Comparison of ENCODE assay signal across 2 cellular contexts in the genomic region with DNA sequence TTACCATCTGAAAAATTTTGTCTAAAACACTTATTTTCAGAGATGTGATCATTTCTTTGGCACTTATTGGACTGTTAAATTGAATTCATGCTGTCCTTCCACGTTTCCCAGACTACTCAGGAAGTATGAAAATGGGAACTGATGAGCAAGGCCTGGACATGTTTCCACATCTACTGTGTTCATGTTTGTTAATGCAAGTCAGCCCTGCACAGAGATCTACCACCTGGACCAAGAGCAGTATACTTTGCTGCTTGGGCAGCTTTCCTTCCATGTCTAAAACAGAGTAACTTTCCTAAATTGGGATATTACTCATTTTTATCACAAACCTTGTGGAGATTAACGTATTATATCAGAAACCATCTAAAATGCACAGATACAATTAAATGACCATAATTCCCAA.
TF ChIP-seq lines count a peak whose summit lies in the region.

No MANE protein-coding gene starts in this region.

TF ChIP-seq in IMR-90, 13 proteins besides CTCF, POLR2A, EP300 and RAD21:
- TF ChIP-seq SMC3 (IDR thresholded peaks at IDR 0.05; ENCODE audit: low read depth, low read length) = no peak
- no peak for TF ChIP-seq MAFK (IDR thresholded peaks at IDR 0.05; ENCODE audit: low read depth, low read length)
- no peak for TF ChIP-seq FOS (IDR thresholded peaks at IDR 0.05; ENCODE audit: low read depth, low read length)
- TF ChIP-seq MAZ (IDR thresholded peaks at IDR 0.05; ENCODE audit: borderline replicate concordance, low read depth, low read length) = no peak
- TF ChIP-seq, protein P1, sequence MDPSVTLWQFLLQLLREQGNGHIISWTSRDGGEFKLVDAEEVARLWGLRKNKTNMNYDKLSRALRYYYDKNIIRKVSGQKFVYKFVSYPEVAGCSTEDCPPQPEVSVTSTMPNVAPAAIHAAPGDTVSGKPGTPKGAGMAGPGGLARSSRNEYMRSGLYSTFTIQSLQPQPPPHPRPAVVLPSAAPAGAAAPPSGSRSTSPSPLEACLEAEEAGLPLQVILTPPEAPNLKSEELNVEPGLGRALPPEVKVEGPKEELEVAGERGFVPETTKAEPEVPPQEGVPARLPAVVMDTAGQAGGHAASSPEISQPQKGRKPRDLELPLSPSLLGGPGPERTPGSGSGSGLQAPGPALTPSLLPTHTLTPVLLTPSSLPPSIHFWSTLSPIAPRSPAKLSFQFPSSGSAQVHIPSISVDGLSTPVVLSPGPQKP (IDR thresholded peaks at IDR 0.05; ENCODE audit: borderline replicate concordance, low read depth, low read length) = no peak
- no peak for TF ChIP-seq CEBPB (IDR thresholded peaks at IDR 0.05; ENCODE audit: low read depth, low read length)
- TF ChIP-seq, protein P2, sequence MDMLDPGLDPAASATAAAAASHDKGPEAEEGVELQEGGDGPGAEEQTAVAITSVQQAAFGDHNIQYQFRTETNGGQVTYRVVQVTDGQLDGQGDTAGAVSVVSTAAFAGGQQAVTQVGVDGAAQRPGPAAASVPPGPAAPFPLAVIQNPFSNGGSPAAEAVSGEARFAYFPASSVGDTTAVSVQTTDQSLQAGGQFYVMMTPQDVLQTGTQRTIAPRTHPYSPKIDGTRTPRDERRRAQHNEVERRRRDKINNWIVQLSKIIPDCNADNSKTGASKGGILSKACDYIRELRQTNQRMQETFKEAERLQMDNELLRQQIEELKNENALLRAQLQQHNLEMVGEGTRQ (IDR thresholded peaks at IDR 0.05; ENCODE audit: low read depth, low read length) = no peak
- no peak for TF ChIP-seq CHD1 (IDR thresholded peaks at IDR 0.05; ENCODE audit: low read depth, low read length)
- no peak for TF ChIP-seq RFX5 (IDR thresholded peaks at IDR 0.05; ENCODE audit: low read depth, low read length)
- no peak for TF ChIP-seq RCOR1 (IDR thresholded peaks at IDR 0.05; ENCODE audit: insufficient replicate concordance, low read length)
- no peak for TF ChIP-seq NFE2L2 (IDR thresholded peaks at IDR 0.05; ENCODE audit: low read depth, low read length)
- TF ChIP-seq BHLHE40 (IDR thresholded peaks at IDR 0.05; ENCODE audit: low read depth, low read length) = no peak
- no peak for TF ChIP-seq MXI1 (IDR thresholded peaks at IDR 0.05; ENCODE audit: borderline replicate concordance, low read depth, low read length)

TF ChIP-seq in H1, 55 proteins besides CTCF, POLR2A, EP300 and RAD21:
- TF ChIP-seq, protein P3, sequence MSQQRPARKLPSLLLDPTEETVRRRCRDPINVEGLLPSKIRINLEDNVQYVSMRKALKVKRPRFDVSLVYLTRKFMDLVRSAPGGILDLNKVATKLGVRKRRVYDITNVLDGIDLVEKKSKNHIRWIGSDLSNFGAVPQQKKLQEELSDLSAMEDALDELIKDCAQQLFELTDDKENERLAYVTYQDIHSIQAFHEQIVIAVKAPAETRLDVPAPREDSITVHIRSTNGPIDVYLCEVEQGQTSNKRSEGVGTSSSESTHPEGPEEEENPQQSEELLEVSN (IDR thresholded peaks at IDR 0.05) = no peak
- TF ChIP-seq, protein P4, sequence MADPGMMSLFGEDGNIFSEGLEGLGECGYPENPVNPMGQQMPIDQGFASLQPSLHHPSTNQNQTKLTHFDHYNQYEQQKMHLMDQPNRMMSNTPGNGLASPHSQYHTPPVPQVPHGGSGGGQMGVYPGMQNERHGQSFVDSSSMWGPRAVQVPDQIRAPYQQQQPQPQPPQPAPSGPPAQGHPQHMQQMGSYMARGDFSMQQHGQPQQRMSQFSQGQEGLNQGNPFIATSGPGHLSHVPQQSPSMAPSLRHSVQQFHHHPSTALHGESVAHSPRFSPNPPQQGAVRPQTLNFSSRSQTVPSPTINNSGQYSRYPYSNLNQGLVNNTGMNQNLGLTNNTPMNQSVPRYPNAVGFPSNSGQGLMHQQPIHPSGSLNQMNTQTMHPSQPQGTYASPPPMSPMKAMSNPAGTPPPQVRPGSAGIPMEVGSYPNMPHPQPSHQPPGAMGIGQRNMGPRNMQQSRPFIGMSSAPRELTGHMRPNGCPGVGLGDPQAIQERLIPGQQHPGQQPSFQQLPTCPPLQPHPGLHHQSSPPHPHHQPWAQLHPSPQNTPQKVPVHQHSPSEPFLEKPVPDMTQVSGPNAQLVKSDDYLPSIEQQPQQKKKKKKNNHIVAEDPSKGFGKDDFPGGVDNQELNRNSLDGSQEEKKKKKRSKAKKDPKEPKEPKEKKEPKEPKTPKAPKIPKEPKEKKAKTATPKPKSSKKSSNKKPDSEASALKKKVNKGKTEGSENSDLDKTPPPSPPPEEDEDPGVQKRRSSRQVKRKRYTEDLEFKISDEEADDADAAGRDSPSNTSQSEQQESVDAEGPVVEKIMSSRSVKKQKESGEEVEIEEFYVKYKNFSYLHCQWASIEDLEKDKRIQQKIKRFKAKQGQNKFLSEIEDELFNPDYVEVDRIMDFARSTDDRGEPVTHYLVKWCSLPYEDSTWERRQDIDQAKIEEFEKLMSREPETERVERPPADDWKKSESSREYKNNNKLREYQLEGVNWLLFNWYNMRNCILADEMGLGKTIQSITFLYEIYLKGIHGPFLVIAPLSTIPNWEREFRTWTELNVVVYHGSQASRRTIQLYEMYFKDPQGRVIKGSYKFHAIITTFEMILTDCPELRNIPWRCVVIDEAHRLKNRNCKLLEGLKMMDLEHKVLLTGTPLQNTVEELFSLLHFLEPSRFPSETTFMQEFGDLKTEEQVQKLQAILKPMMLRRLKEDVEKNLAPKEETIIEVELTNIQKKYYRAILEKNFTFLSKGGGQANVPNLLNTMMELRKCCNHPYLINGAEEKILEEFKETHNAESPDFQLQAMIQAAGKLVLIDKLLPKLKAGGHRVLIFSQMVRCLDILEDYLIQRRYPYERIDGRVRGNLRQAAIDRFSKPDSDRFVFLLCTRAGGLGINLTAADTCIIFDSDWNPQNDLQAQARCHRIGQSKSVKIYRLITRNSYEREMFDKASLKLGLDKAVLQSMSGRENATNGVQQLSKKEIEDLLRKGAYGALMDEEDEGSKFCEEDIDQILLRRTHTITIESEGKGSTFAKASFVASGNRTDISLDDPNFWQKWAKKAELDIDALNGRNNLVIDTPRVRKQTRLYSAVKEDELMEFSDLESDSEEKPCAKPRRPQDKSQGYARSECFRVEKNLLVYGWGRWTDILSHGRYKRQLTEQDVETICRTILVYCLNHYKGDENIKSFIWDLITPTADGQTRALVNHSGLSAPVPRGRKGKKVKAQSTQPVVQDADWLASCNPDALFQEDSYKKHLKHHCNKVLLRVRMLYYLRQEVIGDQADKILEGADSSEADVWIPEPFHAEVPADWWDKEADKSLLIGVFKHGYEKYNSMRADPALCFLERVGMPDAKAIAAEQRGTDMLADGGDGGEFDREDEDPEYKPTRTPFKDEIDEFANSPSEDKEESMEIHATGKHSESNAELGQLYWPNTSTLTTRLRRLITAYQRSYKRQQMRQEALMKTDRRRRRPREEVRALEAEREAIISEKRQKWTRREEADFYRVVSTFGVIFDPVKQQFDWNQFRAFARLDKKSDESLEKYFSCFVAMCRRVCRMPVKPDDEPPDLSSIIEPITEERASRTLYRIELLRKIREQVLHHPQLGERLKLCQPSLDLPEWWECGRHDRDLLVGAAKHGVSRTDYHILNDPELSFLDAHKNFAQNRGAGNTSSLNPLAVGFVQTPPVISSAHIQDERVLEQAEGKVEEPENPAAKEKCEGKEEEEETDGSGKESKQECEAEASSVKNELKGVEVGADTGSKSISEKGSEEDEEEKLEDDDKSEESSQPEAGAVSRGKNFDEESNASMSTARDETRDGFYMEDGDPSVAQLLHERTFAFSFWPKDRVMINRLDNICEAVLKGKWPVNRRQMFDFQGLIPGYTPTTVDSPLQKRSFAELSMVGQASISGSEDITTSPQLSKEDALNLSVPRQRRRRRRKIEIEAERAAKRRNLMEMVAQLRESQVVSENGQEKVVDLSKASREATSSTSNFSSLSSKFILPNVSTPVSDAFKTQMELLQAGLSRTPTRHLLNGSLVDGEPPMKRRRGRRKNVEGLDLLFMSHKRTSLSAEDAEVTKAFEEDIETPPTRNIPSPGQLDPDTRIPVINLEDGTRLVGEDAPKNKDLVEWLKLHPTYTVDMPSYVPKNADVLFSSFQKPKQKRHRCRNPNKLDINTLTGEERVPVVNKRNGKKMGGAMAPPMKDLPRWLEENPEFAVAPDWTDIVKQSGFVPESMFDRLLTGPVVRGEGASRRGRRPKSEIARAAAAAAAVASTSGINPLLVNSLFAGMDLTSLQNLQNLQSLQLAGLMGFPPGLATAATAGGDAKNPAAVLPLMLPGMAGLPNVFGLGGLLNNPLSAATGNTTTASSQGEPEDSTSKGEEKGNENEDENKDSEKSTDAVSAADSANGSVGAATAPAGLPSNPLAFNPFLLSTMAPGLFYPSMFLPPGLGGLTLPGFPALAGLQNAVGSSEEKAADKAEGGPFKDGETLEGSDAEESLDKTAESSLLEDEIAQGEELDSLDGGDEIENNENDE (IDR thresholded peaks at IDR 0.05; ENCODE audit: insufficient replicate concordance, low read length) = no peak
- TF ChIP-seq TAF7 (optimal IDR thresholded peaks at IDR 0.05; ENCODE audit: borderline replicate concordance, low read depth, low read length) (no peak), CREB1 (IDR thresholded peaks at IDR 0.05) (no peak), JUND (IDR thresholded peaks at IDR 0.05; ENCODE audit: low read length) (no peak), TAF1 (IDR thresholded peaks at IDR 0.05; ENCODE audit: low read depth, low read length) (no peak), SUZ12 (IDR thresholded peaks at IDR 0.05; ENCODE audit: low read length) (no peak)
- TF ChIP-seq, protein P5, sequence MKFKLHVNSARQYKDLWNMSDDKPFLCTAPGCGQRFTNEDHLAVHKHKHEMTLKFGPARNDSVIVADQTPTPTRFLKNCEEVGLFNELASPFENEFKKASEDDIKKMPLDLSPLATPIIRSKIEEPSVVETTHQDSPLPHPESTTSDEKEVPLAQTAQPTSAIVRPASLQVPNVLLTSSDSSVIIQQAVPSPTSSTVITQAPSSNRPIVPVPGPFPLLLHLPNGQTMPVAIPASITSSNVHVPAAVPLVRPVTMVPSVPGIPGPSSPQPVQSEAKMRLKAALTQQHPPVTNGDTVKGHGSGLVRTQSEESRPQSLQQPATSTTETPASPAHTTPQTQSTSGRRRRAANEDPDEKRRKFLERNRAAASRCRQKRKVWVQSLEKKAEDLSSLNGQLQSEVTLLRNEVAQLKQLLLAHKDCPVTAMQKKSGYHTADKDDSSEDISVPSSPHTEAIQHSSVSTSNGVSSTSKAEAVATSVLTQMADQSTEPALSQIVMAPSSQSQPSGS (IDR thresholded peaks at IDR 0.05; ENCODE audit: low read length) = no peak
- TF ChIP-seq, protein P6, sequence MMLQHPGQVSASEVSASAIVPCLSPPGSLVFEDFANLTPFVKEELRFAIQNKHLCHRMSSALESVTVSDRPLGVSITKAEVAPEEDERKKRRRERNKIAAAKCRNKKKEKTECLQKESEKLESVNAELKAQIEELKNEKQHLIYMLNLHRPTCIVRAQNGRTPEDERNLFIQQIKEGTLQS (IDR thresholded peaks at IDR 0.05; ENCODE audit: insufficient read depth, low read depth, low read length) = no peak
